ENCODE assay signal across 9 cellular contexts in the genomic region with DNA sequence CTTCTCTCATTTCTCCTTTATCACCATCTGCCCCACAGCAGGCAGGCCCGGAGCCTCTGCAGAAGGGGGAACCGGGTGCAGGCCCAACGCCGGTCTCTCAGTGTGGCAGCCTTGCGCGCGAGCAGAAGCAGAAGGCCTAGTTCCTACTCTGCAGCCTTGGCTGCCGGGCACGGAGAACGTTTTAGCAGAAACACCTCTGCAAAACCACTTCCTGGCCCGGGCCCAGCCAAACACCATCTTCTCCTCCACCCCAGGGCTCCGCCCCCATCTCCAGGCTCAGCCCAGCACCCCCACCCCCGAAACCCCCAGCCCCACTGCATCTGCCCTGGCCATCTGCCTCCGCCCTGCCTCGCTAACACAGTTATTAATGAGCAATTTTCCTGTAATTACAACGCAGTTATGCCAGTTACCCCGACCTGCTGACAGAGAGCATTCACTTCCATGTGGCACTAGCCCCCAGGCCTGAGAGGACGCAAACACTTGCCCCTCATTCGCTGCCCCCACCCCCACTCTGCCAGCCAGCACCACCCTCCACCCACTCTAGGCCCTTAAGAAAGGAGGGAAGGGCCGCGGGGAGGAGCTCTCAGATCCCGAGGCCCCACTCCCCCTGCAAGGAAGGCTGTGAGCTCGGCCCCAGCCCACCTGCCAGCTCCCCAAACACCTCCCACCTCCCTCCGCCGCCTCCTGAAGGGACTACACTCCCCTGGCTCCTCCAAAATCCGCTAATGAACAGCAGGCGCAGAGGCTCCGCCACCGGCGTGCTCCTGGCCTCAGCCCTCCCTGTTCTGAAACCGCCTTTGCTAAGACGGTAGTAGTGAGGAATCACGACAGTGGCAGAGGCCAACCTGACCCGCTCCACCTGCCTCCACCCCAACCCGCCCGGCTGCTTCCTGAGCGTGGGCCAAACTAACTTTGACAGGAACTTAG. TPM values are rescaled to one million over a fixed set of nuclear protein-coding genes. Genes with fewer than 3 reads are reported as not detected.
DNase-seq lines count a peak whose midpoint lies in the region; ATAC-seq and TF ChIP-seq lines count a peak whose summit lies in the region.
"Had no signal": no experiment of that assay in that cellular context is flagged by ENCODE, and none has a peak within 500 bp of the region (broad histone marks: within the 10 kb centered on the region; RNA-seq: fewer than 3 reads in every experiment).

No MANE protein-coding gene starts in this region.

- H3K27ac Mint-ChIP-seq in WTC11 = peak overlapping the region; percentile 94
- H3K27ac Mint-ChIP-seq in naive thymus-derived CD4-positive, alpha-beta T cell = peak overlapping the region; percentile 98 to 100 (median 100)
- peak overlapping the region; percentile 99 to 100 for H3K27ac Mint-ChIP-seq in stimulated activated naive CD8-positive, alpha-beta T cell treated with anti-CD3 and anti-CD28 coated beads, Interleukin-15, amount 100 ng/mL, for 72 hours

- TF ChIP-seq CTCF in WTC11 (IDR thresholded peaks at IDR 0.05) = no peak

- POLR2A ChIA-PET in WTC11 (lab: Charles Lee) = no interaction called here
- POLR2A ChIA-PET in naive thymus-derived CD4-positive, alpha-beta T cell (lab: Charles Lee) = interaction anchor here (0.6 to 5.9 kb wide), 8 partner anchors 9 to 42 kb away, joined by 3 to 52 read pairs (median 5); no protein-coding TSS in a partner anchor

- intact Hi-C loops in naive thymus-derived CD4-positive, alpha-beta T cell (cut with micrococcal nuclease) = loop anchor here (1.0 to 2.0 kb wide), 5 partner anchors 14 to 734 kb away; a partner anchor contains a TSS

- no peaks in the 10 kb centered on the region for H3K36me3 ChIP-seq in naive thymus-derived CD4-positive, alpha-beta T cell (ENCODE audit: control insufficient read depth in 2 of 3, insufficient read depth in 3 of 3, low read length in 3 of 3)

- H3K27me3 Mint-ChIP-seq in WTC11 (ENCODE audit: low read depth) = peaks cover 88% of the 10 kb centered on the region
- peaks cover 0 to 3% (median 0%) of the 10 kb centered on the region in 5 donors for H3K27me3 Mint-ChIP-seq in naive thymus-derived CD4-positive, alpha-beta T cell
- H3K27me3 Mint-ChIP-seq in stimulated activated naive CD8-positive, alpha-beta T cell treated with anti-CD3 and anti-CD28 coated beads, Interleukin-15, amount 100 ng/mL, for 72 hours = no peaks in the 10 kb centered on the region

- H3K4me3 ChIP-seq in naive thymus-derived CD4-positive, alpha-beta T cell (ENCODE audit: low read length) = peak overlapping the region; percentile 61
- H3K4me3 ChIP-seq: body of pancreas had no signal

- peaks cover 18 to 47% of the 10 kb centered on the region in 2 donors for H3K4me1 ChIP-seq in naive thymus-derived CD4-positive, alpha-beta T cell (ENCODE audit: control insufficient read depth in 2 of 2, insufficient read depth in 2 of 2, low read length in 2 of 2)

- H3K4me3 Mint-ChIP-seq in WTC11 = peak overlapping the region; percentile 76
- peak overlapping the region; percentile 84 to 97 (median 90) for H3K4me3 Mint-ChIP-seq in naive thymus-derived CD4-positive, alpha-beta T cell
- H3K4me3 Mint-ChIP-seq in stimulated activated naive CD8-positive, alpha-beta T cell treated with anti-CD3 and anti-CD28 coated beads, Interleukin-15, amount 100 ng/mL, for 72 hours = peak overlapping the region; percentile 98 to 100

- TF ChIP-seq POLR2A in GM18505 (IDR thresholded peaks at IDR 0.05; ENCODE audit: borderline replicate concordance, extremely low read depth, insufficient read depth, insufficient read length) = peak; percentile 64

- no peaks in the 10 kb centered on the region for H3K9me3 ChIP-seq in naive thymus-derived CD4-positive, alpha-beta T cell (ENCODE audit: control insufficient read depth in 2 of 3, low read length in 3 of 3)
- H3K9me3 ChIP-seq: body of pancreas had no signal

- peaks cover 14% of the 10 kb centered on the region for H3K4me1 Mint-ChIP-seq in WTC11
- peaks cover 25 to 81% (median 49%) of the 10 kb centered on the region in 7 donors for H3K4me1 Mint-ChIP-seq in naive thymus-derived CD4-positive, alpha-beta T cell
- peaks cover 77% of the 10 kb centered on the region for H3K4me1 Mint-ChIP-seq in stimulated activated naive CD8-positive, alpha-beta T cell treated with anti-CD3 and anti-CD28 coated beads, Interleukin-15, amount 100 ng/mL, for 72 hours

- H3K27me3 ChIP-seq in naive thymus-derived CD4-positive, alpha-beta T cell (ENCODE audit: control insufficient read depth in 2 of 2, insufficient read depth in 2 of 2, low read length in 2 of 2) = no peaks in the 10 kb centered on the region
- H3K27me3 ChIP-seq: body of pancreas had no signal

- no peak for DNase-seq in WTC11 (ENCODE audit: low spot score)
- DNase-seq in cerebellum (ENCODE audit: low spot score) = peak; percentile 53
- DNase-seq in naive thymus-derived CD4-positive, alpha-beta T cell = peak; percentile 61 to 89 (median 79)
- DNase-seq in stimulated activated naive CD8-positive, alpha-beta T cell treated with anti-CD3 and anti-CD28 coated beads, Interleukin-15, amount 100 ng/mL, for 72 hours = peak; percentile 77 to 91

- no peaks in the 10 kb centered on the region for H3K36me3 Mint-ChIP-seq in WTC11
- H3K36me3 Mint-ChIP-seq in naive thymus-derived CD4-positive, alpha-beta T cell = peaks cover 0 to 6% (median 5%) of the 10 kb centered on the region in 5 donors

- ATAC-seq in GM18505 (IDR thresholded peaks at IDR 0.05; ENCODE audit: unreplicated experiment) (peak; percentile 60), HG03571 (IDR thresholded peaks at IDR 0.05; ENCODE audit: unreplicated experiment) (peak; percentile 56), WTC11 (peak; percentile 65), SK-N-SH treated with all-trans-retinoic acid at 6 μM for 48 hours (no peak), HG03469 (IDR thresholded peaks at IDR 0.05; ENCODE audit: unreplicated experiment) (no peak)
- ATAC-seq in naive thymus-derived CD4-positive, alpha-beta T cell = peak; percentile 83
- ATAC-seq in stimulated activated naive CD8-positive, alpha-beta T cell treated with anti-CD3 and anti-CD28 coated beads, Interleukin-15, amount 100 ng/mL, for 72 hours = peak; percentile 93

- CTCF ChIA-PET in WTC11 (lab: Charles Lee) = interaction anchor here (1.0 to 2.6 kb wide), 2 partner anchors 16 to 30 kb away, joined by 3 to 8 read pairs; no protein-coding TSS in a partner anchor
- CTCF ChIA-PET in naive thymus-derived CD4-positive, alpha-beta T cell (lab: Charles Lee) = interaction anchor here (1.1 kb wide), 1 partner anchor 72 kb away, joined by 3 read pairs; no protein-coding TSS in a partner anchor

- H3K9me3 Mint-ChIP-seq in WTC11 = no peaks in the 10 kb centered on the region
- H3K9me3 Mint-ChIP-seq in naive thymus-derived CD4-positive, alpha-beta T cell = peaks cover 0 to 8% (median 0%) of the 10 kb centered on the region in 11 donors
- no peaks in the 10 kb centered on the region for H3K9me3 Mint-ChIP-seq in stimulated activated naive CD8-positive, alpha-beta T cell treated with anti-CD3 and anti-CD28 coated beads, Interleukin-15, amount 100 ng/mL, for 72 hours

- peak overlapping the region; percentile 99 for H3K27ac ChIP-seq in naive thymus-derived CD4-positive, alpha-beta T cell (ENCODE audit: low read depth, low read length)

TF ChIP-seq in WTC11, 78 proteins besides CTCF, POLR2A, EP300 and RAD21 (continues in another document):
- TF ChIP-seq, protein P1, sequence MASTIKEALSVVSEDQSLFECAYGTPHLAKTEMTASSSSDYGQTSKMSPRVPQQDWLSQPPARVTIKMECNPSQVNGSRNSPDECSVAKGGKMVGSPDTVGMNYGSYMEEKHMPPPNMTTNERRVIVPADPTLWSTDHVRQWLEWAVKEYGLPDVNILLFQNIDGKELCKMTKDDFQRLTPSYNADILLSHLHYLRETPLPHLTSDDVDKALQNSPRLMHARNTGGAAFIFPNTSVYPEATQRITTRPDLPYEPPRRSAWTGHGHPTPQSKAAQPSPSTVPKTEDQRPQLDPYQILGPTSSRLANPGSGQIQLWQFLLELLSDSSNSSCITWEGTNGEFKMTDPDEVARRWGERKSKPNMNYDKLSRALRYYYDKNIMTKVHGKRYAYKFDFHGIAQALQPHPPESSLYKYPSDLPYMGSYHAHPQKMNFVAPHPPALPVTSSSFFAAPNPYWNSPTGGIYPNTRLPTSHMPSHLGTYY (CRISPR knock-in tag; IDR thresholded peaks at IDR 0.05) = 0 out of 2 replicates have a peak, but pooled peaks have one; percentile 25

TF ChIP-seq in SK-N-SH treated with all-trans-retinoic acid at 6 μM for 48 hours, 23 proteins besides CTCF, POLR2A, EP300 and RAD21:
- TF ChIP-seq ZFP30 (CRISPR knock-in tag; IDR thresholded peaks at IDR 0.05) = no peak
- TF ChIP-seq ZC3H10 (CRISPR knock-in tag; IDR thresholded peaks at IDR 0.05) = no peak
- TF ChIP-seq CSDC2 (CRISPR knock-in tag; IDR thresholded peaks at IDR 0.05) = no peak
- TF ChIP-seq TCF4 (CRISPR knock-in tag; IDR thresholded peaks at IDR 0.05; ENCODE audit: borderline replicate concordance) = no peak
- no peak for TF ChIP-seq ISL1 (CRISPR knock-in tag; IDR thresholded peaks at IDR 0.05)
- TF ChIP-seq ARNTL (CRISPR knock-in tag; IDR thresholded peaks at IDR 0.05; ENCODE audit: borderline replicate concordance, low read depth) = no peak

RNA-seq across cellular contexts. Expression of a gene that starts 44.7 kb away (rescaled TPM):
- total RNA-seq in WTC11 (2021) = 120 to 129 TPM (median 126 TPM) in 3 replicates
- total RNA-seq in cerebellum = 10.5 TPM
- 100 to 1,000 TPM in 2 of 5 experiments, 10 to 100 TPM in 3; 56.3 to 105 (median 93.0) TPM for total RNA-seq in naive thymus-derived CD4-positive, alpha-beta T cell
- polyA plus RNA-seq in naive thymus-derived CD4-positive, alpha-beta T cell = under 1 TPM; 0.77 to 0.92 TPM

Comparison
In these comparisons a context has a peak if more than half of its experiments do, and no peak if none do; other contexts are left out.
1. ATAC-seq: peak in GM18505 (single experiment), HG03571 (single experiment), WTC11 (single experiment), naive thymus-derived CD4-positive, alpha-beta T cell (single experiment) and stimulated activated naive CD8-positive, alpha-beta T cell treated with anti-CD3 and anti-CD28 coated beads, Interleukin-15, amount 100 ng/mL, for 72 hours (single experiment); none in SK-N-SH treated with all-trans-retinoic acid at 6 μM for 48 hours (single experiment) and HG03469 (single experiment).
2. Peak in every context shown above with its lines, with median percentiles within 50 percentile points of each other: H3K27ac Mint-ChIP-seq and H3K4me3 Mint-ChIP-seq.